14 cellular contexts compared by ENCODE assay signal in the genomic region with DNA sequence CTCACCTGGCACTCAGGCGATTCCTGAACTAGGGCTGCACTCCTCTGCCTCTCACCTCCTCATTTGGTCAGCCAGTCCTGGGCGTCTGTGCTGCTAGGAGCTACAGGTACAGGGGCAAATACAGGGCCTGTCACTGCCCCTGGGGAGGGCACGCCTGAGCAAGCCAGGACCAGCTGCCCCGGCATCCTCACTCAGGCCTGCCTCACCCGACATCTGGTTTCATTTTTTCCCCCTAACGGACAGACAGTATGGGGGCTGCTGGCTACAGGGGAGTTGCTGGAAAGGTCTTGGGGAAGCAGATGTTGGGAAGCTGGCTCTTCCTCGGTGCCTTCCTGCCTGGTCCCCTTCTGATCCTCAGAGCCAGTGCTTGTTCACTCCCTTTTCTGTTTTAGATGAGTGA.
DNase-seq lines count a peak whose midpoint lies in the region; ATAC-seq and TF ChIP-seq lines count a peak whose summit lies in the region.
"Had no signal": no experiment of that assay in that cellular context is flagged by ENCODE, and none has a peak within 500 bp of the region (broad histone marks: within the 10 kb centered on the region; RNA-seq: fewer than 3 reads in every experiment).

No MANE protein-coding gene starts in this region.

- H3K4me1 ChIP-seq in H9 (ENCODE audit: insufficient read depth, low read length), result no peaks in the 10 kb centered on the region; the same call in 1 of the 2 replicates

- H2BK12ac ChIP-seq in H9 (ENCODE audit: insufficient read length, low read depth, low read length), result no peak overlapping the region

- H3K27ac Mint-ChIP-seq in H9 (peak overlapping the region in 2 of 3 experiments; percentile 27 to 85; a peak in 3 of 7 replicates), memory B cell (peak overlapping the region; percentile 62)
- H3K27ac Mint-ChIP-seq in stimulated activated effector memory CD8-positive, alpha-beta T cell treated with anti-CD3 and anti-CD28 coated beads, Interleukin-12 subunit alpha, Interleukin-12 subunit beta, amount 100 ng/mL, for 72 hours, result peak overlapping the region; percentile 76
- H3K27ac Mint-ChIP-seq: activated CD4-positive, alpha-beta memory T cell treated with anti-CD3 and anti-CD28 coated beads, Interleukin-2, amount 10 ng/mL, durations not matched to agents 7 days and 5 days had no signal

- no CpG with 5 or more reads among the region's 7 CpGs for WGBS in H9 (ENCODE audit: extremely low coverage, insufficient read length, low lambda C conversion rate)

- H3K9me3 Mint-ChIP-seq in H9 (no peaks in the 10 kb centered on the region), memory B cell (no peaks in the 10 kb centered on the region)
- no peaks in the 10 kb centered on the region for H3K9me3 Mint-ChIP-seq in stimulated activated effector memory CD8-positive, alpha-beta T cell treated with anti-CD3 and anti-CD28 coated beads, Interleukin-12 subunit alpha, Interleukin-12 subunit beta, amount 100 ng/mL, for 72 hours
- H3K9me3 Mint-ChIP-seq: activated CD4-positive, alpha-beta memory T cell treated with anti-CD3 and anti-CD28 coated beads, Interleukin-2, amount 10 ng/mL, durations not matched to agents 7 days and 5 days; activated T-helper 2 cell treated with anti-CD3 and anti-CD28 coated beads, Interferon-gamma antibody, Interleukin-2, Interleukin-4, amounts not matched to agents 10 μg/mL and 5 μg/mL and 100 μg/mL, durations not matched to agents 14 hours and 24 hours and 36 hours had no signal

- H3K14ac ChIP-seq in H9 (ENCODE audit: insufficient read depth, low read length), result no peak overlapping the region; the same call in 1 of the 2 replicates

- ATAC-seq in memory B cell (ENCODE audit: low read depth), result no peak
- ATAC-seq in stimulated activated effector memory CD8-positive, alpha-beta T cell treated with anti-CD3 and anti-CD28 coated beads, Interleukin-12 subunit alpha, Interleukin-12 subunit beta, amount 100 ng/mL, for 72 hours, result no peak
- ATAC-seq in GM18867 (IDR thresholded peaks at IDR 0.05; ENCODE audit: unreplicated experiment), result no peak

- no peak overlapping the region for H4K5ac ChIP-seq in H9 (ENCODE audit: insufficient read length, low read depth, low read length)

- H3K27ac ChIP-seq in H9 (ENCODE audit: insufficient read length, low read depth, low read length) (no peak overlapping the region), angular gyrus (ENCODE audit: low read depth, low read length) (peak overlapping the region; percentile 47)

- H3K79me1 ChIP-seq in H9 (ENCODE audit: insufficient read depth, low read depth, low read length, poor library complexity, severe bottlenecking), result no peaks in the 10 kb centered on the region

- H2BK20ac ChIP-seq in H9 (ENCODE audit: low read depth, low read length, poor library complexity, severe bottlenecking), result no peak overlapping the region

- H3K23me2 ChIP-seq in H9 (ENCODE audit: insufficient read length, low read depth, low read length, poor library complexity, severe bottlenecking), result no peaks in the 10 kb centered on the region

- no peaks in the 10 kb centered on the region for H3K79me2 ChIP-seq in H9 (ENCODE audit: insufficient read depth, low read length)

- no peak overlapping the region for H2AFZ ChIP-seq in H9 (ENCODE audit: low read length)

- no peak overlapping the region for H2BK15ac ChIP-seq in H9 (ENCODE audit: low read depth, low read length)

- H2AK5ac ChIP-seq in H9 (ENCODE audit: insufficient read length, low read length), result no peak overlapping the region

- H2BK5ac ChIP-seq in H9 (ENCODE audit: insufficient read length, low read length), result no peak overlapping the region

- H3T11ph ChIP-seq in H9 (ENCODE audit: low read length), result no peak overlapping the region

- no peaks in the 10 kb centered on the region for H4K20me1 ChIP-seq in H9 (ENCODE audit: control insufficient read depth, insufficient read depth, insufficient read length)

- H3K27me3 Mint-ChIP-seq in H9 (ENCODE audit: low read depth) (no peaks in the 10 kb centered on the region), memory B cell (no peaks in the 10 kb centered on the region)
- H3K27me3 Mint-ChIP-seq: activated CD4-positive, alpha-beta memory T cell treated with anti-CD3 and anti-CD28 coated beads, Interleukin-2, amount 10 ng/mL, durations not matched to agents 7 days and 5 days had no signal

- no peak overlapping the region for H4K91ac ChIP-seq in H9 (ENCODE audit: insufficient read length, low read depth, low read length)

- H3K56ac ChIP-seq in H9 (ENCODE audit: insufficient read length, low read depth, low read length), result no peak overlapping the region

- H3K36me3 Mint-ChIP-seq in H9 (ENCODE audit: insufficient read depth in 1 of 3, low read depth in 3 of 3), result peaks cover 0 to 5% (median 5%) of the 10 kb centered on the region in 3 experiments; a peak in 5 of 7 replicates
- peaks cover 4% of the 10 kb centered on the region for H3K36me3 Mint-ChIP-seq in memory B cell
- H3K36me3 Mint-ChIP-seq in stimulated activated effector memory CD8-positive, alpha-beta T cell treated with anti-CD3 and anti-CD28 coated beads, Interleukin-12 subunit alpha, Interleukin-12 subunit beta, amount 100 ng/mL, for 72 hours, result peaks cover 57% of the 10 kb centered on the region

- H3K18ac ChIP-seq in H9 (ENCODE audit: insufficient read length, low read depth, low read length), result no peak overlapping the region

- H4K8ac ChIP-seq in H9 (replicated peaks; ENCODE audit: insufficient read length, low read depth, low read length), result no peak overlapping the region

- H3K23ac ChIP-seq in H9 (ENCODE audit: insufficient read length, low read depth, low read length), result no peak overlapping the region

- no peak overlapping the region for H3K4me2 ChIP-seq in H9 (ENCODE audit: insufficient read depth, insufficient read length, low read length)

- H2BK120ac ChIP-seq in H9 (ENCODE audit: low read depth, low read length, poor library complexity, severe bottlenecking), result no peak overlapping the region

- H3K4me1 Mint-ChIP-seq in H9 (peaks cover 4 to 25% of the 10 kb centered on the region in 2 experiments), memory B cell (peaks cover 60% of the 10 kb centered on the region)
- H3K4me1 Mint-ChIP-seq in stimulated activated effector memory CD8-positive, alpha-beta T cell treated with anti-CD3 and anti-CD28 coated beads, Interleukin-12 subunit alpha, Interleukin-12 subunit beta, amount 100 ng/mL, for 72 hours, result peaks cover 59% of the 10 kb centered on the region

- no peaks in the 10 kb centered on the region for H3K9me3 ChIP-seq in H9 (ENCODE audit: control insufficient read depth, low read depth, low read length)

- TF ChIP-seq CTCF in H9 (conservative IDR thresholded peaks at IDR 0.05), result no peak

- H3K4me3 Mint-ChIP-seq in H9 (no peak overlapping the region), memory B cell (peak overlapping the region; percentile 50)
- H3K4me3 Mint-ChIP-seq in stimulated activated effector memory CD8-positive, alpha-beta T cell treated with anti-CD3 and anti-CD28 coated beads, Interleukin-12 subunit alpha, Interleukin-12 subunit beta, amount 100 ng/mL, for 72 hours, result no peak overlapping the region
- H3K4me3 Mint-ChIP-seq: activated CD4-positive, alpha-beta memory T cell treated with anti-CD3 and anti-CD28 coated beads, Interleukin-2, amount 10 ng/mL, durations not matched to agents 7 days and 5 days had no signal

- no peak overlapping the region for H3K9ac ChIP-seq in H9 (ENCODE audit: extremely low read depth, insufficient read length, low read length)

- no peak for DNase-seq in H9
- DNase-seq in memory B cell (ENCODE audit: low spot score in 2 of 2), result no peak
- DNase-seq in stimulated activated effector memory CD8-positive, alpha-beta T cell treated with anti-CD3 and anti-CD28 coated beads, Interleukin-12 subunit alpha, Interleukin-12 subunit beta, amount 100 ng/mL, for 72 hours (ENCODE audit: low spot score in 2 of 2), result no peak
- DNase-seq in stimulated activated naive CD4-positive, alpha-beta T cell treated with Interleukin-2 at 50 U/mL for 16 hours (lab: John Stamatoyannopoulos, UW), result no peak
- no peak for DNase-seq in stimulated activated naive CD4-positive, alpha-beta T cell (lab: John Stamatoyannopoulos, UW)
- no peak for DNase-seq in NCI-H446 treated with DMSO at 0.1 percent for 48 hours (lab: John Stamatoyannopoulos, UW)
- DNase-seq: activated CD4-positive, alpha-beta memory T cell treated with anti-CD3 and anti-CD28 coated beads, Interleukin-2, amount 10 ng/mL, durations not matched to agents 7 days and 5 days; GDM1; NCI-H1417; NCI-H526 treated with DMSO at 0.1 percent for 48 hours; stimulated activated CD8-positive, alpha-beta memory T cell treated with anti-CD3 and anti-CD28 coated beads, Interleukin-4, amount 100 ng/mL, for 48 hours had no signal

- H3K27me3 ChIP-seq in H9 (ENCODE audit: insufficient read depth, low read length), result no peaks in the 10 kb centered on the region

- H3K4ac ChIP-seq in H9 (ENCODE audit: low read depth, low read length), result no peak overlapping the region
